Comparison of ENCODE assay signal across 11 cellular contexts in the genomic region with DNA sequence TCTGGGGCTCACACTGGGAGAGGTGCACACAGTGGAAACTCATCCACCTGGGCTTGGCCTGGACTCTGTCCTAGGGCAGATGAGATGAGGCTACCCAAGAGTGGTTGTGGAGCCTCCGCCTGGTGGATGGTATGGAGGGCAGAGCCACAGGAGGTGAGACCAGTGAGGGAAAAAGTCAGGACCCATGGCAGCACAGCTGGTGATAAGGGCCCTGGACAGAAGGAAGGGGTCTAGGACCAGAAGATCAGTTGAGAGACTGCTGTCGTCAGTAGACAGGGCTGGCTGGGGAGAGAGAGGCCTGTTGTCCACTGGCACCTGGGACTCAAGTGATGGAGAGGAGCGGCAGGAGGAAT. TPM values are rescaled to one million over a fixed set of nuclear protein-coding genes. Genes with fewer than 3 reads are reported as not detected.
DNase-seq lines count a peak whose midpoint lies in the region; ATAC-seq and TF ChIP-seq lines count a peak whose summit lies in the region.
"Had no signal": no experiment of that assay in that cellular context is flagged by ENCODE, and none has a peak within 500 bp of the region (broad histone marks: within the 10 kb centered on the region; RNA-seq: fewer than 3 reads in every experiment).

No MANE protein-coding gene starts in this region.

- no peaks in the 10 kb centered on the region for H3K4me1 ChIP-seq in H9 (ENCODE audit: insufficient read depth, low read length)

- H2BK15ac ChIP-seq in H9 (ENCODE audit: low read depth, low read length), result no peak overlapping the region

- H3K56ac ChIP-seq in H9 (ENCODE audit: insufficient read length, low read depth, low read length), result no peak overlapping the region

- H3K79me1 ChIP-seq in H9 (ENCODE audit: insufficient read depth, low read depth, low read length, poor library complexity, severe bottlenecking), result no peaks in the 10 kb centered on the region

- no peak overlapping the region for H3K27ac ChIP-seq in H9 (ENCODE audit: insufficient read length, low read depth, low read length)
- H3K27ac ChIP-seq: hepatocyte had no signal

- no peak overlapping the region for H3K18ac ChIP-seq in H9 (ENCODE audit: insufficient read length, low read depth, low read length)

- H3K23ac ChIP-seq in H9 (ENCODE audit: insufficient read length, low read depth, low read length), result no peak overlapping the region

- H2AFZ ChIP-seq in H9 (ENCODE audit: low read length), result no peak overlapping the region
- H2AFZ ChIP-seq: hepatocyte had no signal

- H3K9me3 Mint-ChIP-seq in activated CD8-positive, alpha-beta memory T cell treated with anti-CD3 and anti-CD28 coated beads, Interleukin-2, amount 10 ng/mL, durations not matched to agents 7 days and 5 days (ENCODE audit: low read depth), result no peaks in the 10 kb centered on the region
- H3K9me3 Mint-ChIP-seq in H9 (no peaks in the 10 kb centered on the region), progenitor cell of endocrine pancreas (ENCODE audit: low read depth) (no peaks in the 10 kb centered on the region)
- H3K9me3 Mint-ChIP-seq in activated naive CD8-positive, alpha-beta T cell treated with anti-CD3 and anti-CD28 coated beads, Interleukin-2, amount 50 U/mL, for 24 hours, result no peaks in the 10 kb centered on the region

- H3K23me2 ChIP-seq in H9 (ENCODE audit: insufficient read length, low read depth, low read length, poor library complexity, severe bottlenecking), result no peaks in the 10 kb centered on the region

- no peaks in the 10 kb centered on the region for H3K9me3 ChIP-seq in H9 (ENCODE audit: control insufficient read depth, low read depth, low read length)

- H3K14ac ChIP-seq in H9 (ENCODE audit: insufficient read depth, low read length), result no peak overlapping the region

- H3K79me2 ChIP-seq in H9 (ENCODE audit: insufficient read depth, low read length), result no peaks in the 10 kb centered on the region
- H3K79me2 ChIP-seq: hepatocyte had no signal

- no peak overlapping the region for H2BK12ac ChIP-seq in H9 (ENCODE audit: insufficient read length, low read depth, low read length)

- H2BK120ac ChIP-seq in H9 (ENCODE audit: low read depth, low read length, poor library complexity, severe bottlenecking), result no peak overlapping the region

- H3K9ac ChIP-seq in H9 (ENCODE audit: extremely low read depth, insufficient read length, low read length), result no peak overlapping the region

- no peak overlapping the region for H4K8ac ChIP-seq in H9 (replicated peaks; ENCODE audit: insufficient read length, low read depth, low read length)

- no peaks in the 10 kb centered on the region for H4K20me1 ChIP-seq in H9 (ENCODE audit: control insufficient read depth, insufficient read depth, insufficient read length)

- WGBS in H9 (ENCODE audit: extremely low coverage, insufficient read length, low lambda C conversion rate), result no CpG with 5 or more reads among the region's 3 CpGs

- ATAC-seq in activated CD8-positive, alpha-beta memory T cell treated with anti-CD3 and anti-CD28 coated beads, Interleukin-2, amount 10 ng/mL, durations not matched to agents 7 days and 5 days, result peak; percentile 22
- peak; percentile 8 for ATAC-seq in activated naive CD8-positive, alpha-beta T cell treated with anti-CD3 and anti-CD28 coated beads, Interleukin-2, amount 50 U/mL, for 24 hours
- ATAC-seq: Right ventricle myocardium inferior had no signal

- no peak overlapping the region for H3K4me3 Mint-ChIP-seq in activated CD8-positive, alpha-beta memory T cell treated with anti-CD3 and anti-CD28 coated beads, Interleukin-2, amount 10 ng/mL, durations not matched to agents 7 days and 5 days
- H3K4me3 Mint-ChIP-seq in H9, result no peak overlapping the region
- H3K4me3 Mint-ChIP-seq in activated naive CD8-positive, alpha-beta T cell treated with anti-CD3 and anti-CD28 coated beads, Interleukin-2, amount 50 U/mL, for 24 hours, result no peak overlapping the region
- no peak overlapping the region for H3K4me3 Mint-ChIP-seq in progenitor cell of endocrine pancreas (ENCODE audit: low read depth)

- H3K36me3 Mint-ChIP-seq in activated CD8-positive, alpha-beta memory T cell treated with anti-CD3 and anti-CD28 coated beads, Interleukin-2, amount 10 ng/mL, durations not matched to agents 7 days and 5 days, result peaks cover 72% of the 10 kb centered on the region
- H3K36me3 Mint-ChIP-seq in H9 (ENCODE audit: insufficient read depth in 1 of 3, low read depth in 3 of 3), result peaks cover 69 to 97% (median 97%) of the 10 kb centered on the region in 3 experiments
- peaks cover 66% of the 10 kb centered on the region for H3K36me3 Mint-ChIP-seq in activated naive CD8-positive, alpha-beta T cell treated with anti-CD3 and anti-CD28 coated beads, Interleukin-2, amount 50 U/mL, for 24 hours (ENCODE audit: low read depth)
- H3K36me3 Mint-ChIP-seq in progenitor cell of endocrine pancreas (ENCODE audit: insufficient read depth), result peaks cover 29% of the 10 kb centered on the region

- CTCF ChIA-PET in activated CD8-positive, alpha-beta memory T cell treated with anti-CD3 and anti-CD28 coated beads, Interleukin-2, amount 10 ng/mL, durations not matched to agents 7 days and 5 days (lab: Charles Lee), result interaction anchor here (0.8 to 3.6 kb wide), 5 partner anchors 8 to 31 kb away, joined by 3 to 12 read pairs (median 5); no protein-coding TSS in a partner anchor

- H2AK5ac ChIP-seq in H9 (ENCODE audit: insufficient read length, low read length), result no peak overlapping the region

- H3K27me3 ChIP-seq in H9 (ENCODE audit: insufficient read depth, low read length), result no peaks in the 10 kb centered on the region
- H3K27me3 ChIP-seq: hepatocyte had no signal

- no peaks in the 10 kb centered on the region for H3K27me3 Mint-ChIP-seq in activated CD8-positive, alpha-beta memory T cell treated with anti-CD3 and anti-CD28 coated beads, Interleukin-2, amount 10 ng/mL, durations not matched to agents 7 days and 5 days
- no peaks in the 10 kb centered on the region for H3K27me3 Mint-ChIP-seq in H9 (ENCODE audit: low read depth)
- H3K27me3 Mint-ChIP-seq in activated naive CD8-positive, alpha-beta T cell treated with anti-CD3 and anti-CD28 coated beads, Interleukin-2, amount 50 U/mL, for 24 hours, result peaks cover 2% of the 10 kb centered on the region
- H3K27me3 Mint-ChIP-seq in progenitor cell of endocrine pancreas, result no peaks in the 10 kb centered on the region

- no peak overlapping the region for H3T11ph ChIP-seq in H9 (ENCODE audit: low read length)

- DNase-seq in activated CD8-positive, alpha-beta memory T cell treated with anti-CD3 and anti-CD28 coated beads, Interleukin-2, amount 10 ng/mL, durations not matched to agents 7 days and 5 days, result no peak
- no peak for DNase-seq in activated CD8-positive, alpha-beta memory T cell treated with anti-CD3 and anti-CD28 coated beads, Interleukin-2, amount 50 U/mL, for 48 hours
- DNase-seq in H9 (no peak), progenitor cell of endocrine pancreas (ENCODE audit: low spot score, unreplicated experiment) (no peak), DMS153 treated with DMSO at 0.1 percent for 48 hours (lab: John Stamatoyannopoulos, UW; ENCODE audit: unreplicated experiment) (no peak), UCSD-AML1 (lab: John Stamatoyannopoulos, UW; ENCODE audit: unreplicated experiment) (no peak), Kasumi-1 (lab: John Stamatoyannopoulos, UW) (no peak)
- DNase-seq in activated naive CD8-positive, alpha-beta T cell treated with anti-CD3 and anti-CD28 coated beads, Interleukin-2, amount 50 U/mL, for 24 hours, result no peak
- DNase-seq: Calu3 had no signal

- H3K27ac Mint-ChIP-seq in activated CD8-positive, alpha-beta memory T cell treated with anti-CD3 and anti-CD28 coated beads, Interleukin-2, amount 10 ng/mL, durations not matched to agents 7 days and 5 days, result peak overlapping the region; percentile 48
- H3K27ac Mint-ChIP-seq in H9 (peak overlapping the region; percentile 4 to 37 (median 14); a peak in 4 of 7 replicates), progenitor cell of endocrine pancreas (peak overlapping the region; percentile 7)
- peak overlapping the region; percentile 59 for H3K27ac Mint-ChIP-seq in activated naive CD8-positive, alpha-beta T cell treated with anti-CD3 and anti-CD28 coated beads, Interleukin-2, amount 50 U/mL, for 24 hours

- H3K4me1 Mint-ChIP-seq in activated CD8-positive, alpha-beta memory T cell treated with anti-CD3 and anti-CD28 coated beads, Interleukin-2, amount 10 ng/mL, durations not matched to agents 7 days and 5 days, result peaks cover 47% of the 10 kb centered on the region
- H3K4me1 Mint-ChIP-seq in H9 (no peaks in the 10 kb centered on the region), progenitor cell of endocrine pancreas (ENCODE audit: low read depth) (no peaks in the 10 kb centered on the region)
- H3K4me1 Mint-ChIP-seq in activated naive CD8-positive, alpha-beta T cell treated with anti-CD3 and anti-CD28 coated beads, Interleukin-2, amount 50 U/mL, for 24 hours, result peaks cover 39% of the 10 kb centered on the region

- no peak overlapping the region for H3K4me2 ChIP-seq in H9 (ENCODE audit: insufficient read depth, insufficient read length, low read length)
- H3K4me2 ChIP-seq: hepatocyte had no signal

- H4K5ac ChIP-seq in H9 (ENCODE audit: insufficient read length, low read depth, low read length), result no peak overlapping the region

- H4K91ac ChIP-seq in H9 (ENCODE audit: insufficient read length, low read depth, low read length), result no peak overlapping the region

- no peak overlapping the region for H2BK20ac ChIP-seq in H9 (ENCODE audit: low read depth, low read length, poor library complexity, severe bottlenecking)

- no peak overlapping the region for H2BK5ac ChIP-seq in H9 (ENCODE audit: insufficient read length, low read length)

- TF ChIP-seq CTCF in H9 (conservative IDR thresholded peaks at IDR 0.05) (no peak), progenitor cell of endocrine pancreas (IDR thresholded peaks at IDR 0.05; ENCODE audit: unreplicated experiment) (no peak)

- H3K4ac ChIP-seq in H9 (ENCODE audit: low read depth, low read length), result no peak overlapping the region

RNA-seq across cellular contexts. Expression of gene PLCG1, which starts 29.8 kb away (rescaled TPM):
- total RNA-seq in activated CD8-positive, alpha-beta memory T cell treated with anti-CD3 and anti-CD28 coated beads, Interleukin-2, amount 10 ng/mL, durations not matched to agents 7 days and 5 days, result 100 to 1,000 TPM; 201 to 337 TPM
- total RNA-seq in H9 (2021), result 161 and 171 TPM in 2 replicates
- total RNA-seq in progenitor cell of endocrine pancreas, result 391 and 395 TPM in 2 replicates

Comparison
In these comparisons a context has a peak if more than half of its experiments do, and no peak if none do; other contexts are left out.
1. H3K27ac Mint-ChIP-seq: peak in every context shown above with its lines; median percentile 59 in activated naive CD8-positive, alpha-beta T cell treated with anti-CD3 and anti-CD28 coated beads, Interleukin-2, amount 50 U/mL, for 24 hours; 48 in activated CD8-positive, alpha-beta memory T cell treated with anti-CD3 and anti-CD28 coated beads, Interleukin-2, amount 10 ng/mL, durations not matched to agents 7 days and 5 days; 14 in H9; 7 in progenitor cell of endocrine pancreas.